Comparison of ENCODE assay signal across 8 cellular contexts in the genomic region with DNA sequence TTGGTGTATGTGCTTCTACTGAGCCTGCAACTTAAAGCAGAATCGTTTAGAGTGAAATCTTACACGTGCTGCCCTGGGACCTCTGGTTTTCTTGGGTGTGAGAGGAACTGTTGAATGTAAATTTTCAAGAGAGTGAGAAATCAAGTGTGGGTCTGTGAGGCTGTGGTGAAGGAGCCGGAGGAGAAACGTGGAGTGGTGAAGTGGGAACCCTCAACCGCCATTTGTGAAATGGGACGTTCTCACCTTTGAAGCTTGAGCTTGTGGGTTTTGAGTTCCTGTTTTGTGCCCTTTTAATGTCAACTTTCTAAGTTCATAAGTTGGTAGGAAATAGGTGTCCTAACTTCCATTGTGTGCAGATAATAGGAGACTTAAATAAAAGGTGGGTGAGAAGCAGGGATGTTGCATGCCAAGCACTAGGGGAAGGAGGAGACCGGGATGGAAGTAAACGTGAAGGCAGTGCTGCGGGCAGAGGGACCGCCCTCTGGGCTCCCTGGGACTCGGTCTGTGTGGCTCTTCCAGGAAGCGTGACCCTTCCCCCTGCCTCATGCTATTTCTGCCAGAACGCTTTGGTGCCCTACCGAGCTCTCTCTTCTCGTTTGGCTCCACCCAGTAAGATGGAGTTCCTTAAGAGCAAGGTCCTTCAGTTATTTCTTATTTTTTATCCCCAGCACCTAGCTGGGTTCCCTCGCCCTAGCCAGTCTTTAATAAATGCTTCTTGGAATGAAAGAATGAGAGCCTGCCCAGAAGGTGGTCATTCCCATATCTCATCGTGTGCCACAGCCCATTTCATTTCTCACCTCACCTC. TPM values are rescaled to one million over a fixed set of nuclear protein-coding genes. Genes with fewer than 3 reads are reported as not detected.
A peak's percentile ranks its signal among the peaks of the same experiment; 100 is the strongest.
DNase-seq lines count a peak whose midpoint lies in the region; ATAC-seq and TF ChIP-seq lines count a peak whose summit lies in the region.

No MANE protein-coding gene starts in this region.

- DNase-seq in activated CD4-positive, alpha-beta T cell treated with anti-CD3 and anti-CD28 coated beads, Interleukin-2, amount 50 U/mL, for 48 hours = peak; percentile 62 to 74
- DNase-seq in neural progenitor cell (ENCODE audit: low spot score) = no peak
- DNase-seq in NCI-H1105 treated with DMSO at 0.1 percent for 48 hours (lab: John Stamatoyannopoulos, UW) = no peak
- no peak for DNase-seq in D341Med (ENCODE audit: low spot score)
- no peak for DNase-seq in AG08395 (ENCODE audit: low spot score)
- no peak for DNase-seq in right atrium auricular region (ENCODE audit: low spot score)

- H3F3A ChIP-seq in neural progenitor cell (ENCODE audit: low read depth) = peaks cover 18% of the 10 kb centered on the region

- no peaks in the 10 kb centered on the region for H3K27me3 Mint-ChIP-seq in neural progenitor cell (ENCODE audit: insufficient read depth, low read depth)

- no peaks in the 10 kb centered on the region for H3K36me3 ChIP-seq in neural progenitor cell
- no peaks in the 10 kb centered on the region for H3K36me3 ChIP-seq in right atrium auricular region

- H3K27me3 ChIP-seq in neural progenitor cell (no peaks in the 10 kb centered on the region), right atrium auricular region (no peaks in the 10 kb centered on the region)

- H3K4me2 ChIP-seq in neural progenitor cell = no peak overlapping the region

- no peaks in the 10 kb centered on the region for H4K20me1 ChIP-seq in neural progenitor cell (ENCODE audit: low read depth)

- TF ChIP-seq CTCF in neural progenitor cell (IDR thresholded peaks at IDR 0.05) (no peak), right atrium auricular region (IDR thresholded peaks at IDR 0.05) (no peak)

- no peak overlapping the region for H2AFZ ChIP-seq in neural progenitor cell (replicated peaks)

- peaks cover 20% of the 10 kb centered on the region for H3K79me2 ChIP-seq in neural progenitor cell (ENCODE audit: low read depth)

- no peak overlapping the region for H3K9ac ChIP-seq in neural progenitor cell

- ATAC-seq in GM19328 (IDR thresholded peaks at IDR 0.05; ENCODE audit: unreplicated experiment) (peak; percentile 30), HG03280 (IDR thresholded peaks at IDR 0.05; ENCODE audit: unreplicated experiment) (peak; percentile 25)

- H3K4me3 ChIP-seq in neural progenitor cell (no peak overlapping the region), right atrium auricular region (no peak overlapping the region)

- H3K27ac Mint-ChIP-seq in neural progenitor cell = no peak overlapping the region

- H3K4me1 ChIP-seq in neural progenitor cell (peaks cover 30% of the 10 kb centered on the region), right atrium auricular region (peaks cover 0 to 51% of the 10 kb centered on the region in 2 donors)

- H3K36me3 Mint-ChIP-seq in neural progenitor cell = peaks cover 5% of the 10 kb centered on the region

- peak overlapping the region; percentile 21 for H3K4me3 Mint-ChIP-seq in neural progenitor cell

- H3K9me3 ChIP-seq in neural progenitor cell (ENCODE audit: low read depth) = no peaks in the 10 kb centered on the region
- no peaks in the 10 kb centered on the region for H3K9me3 ChIP-seq in right atrium auricular region

- H3K27ac ChIP-seq in neural progenitor cell (no peak overlapping the region), right atrium auricular region (no peak overlapping the region)

- peaks cover 8% of the 10 kb centered on the region for H3K9me3 Mint-ChIP-seq in neural progenitor cell

- H3K4me1 Mint-ChIP-seq in neural progenitor cell = peaks cover 51% of the 10 kb centered on the region

RNA-seq across cellular contexts. Expression of a gene that starts 56.0 kb away (rescaled TPM):
- total RNA-seq in neural progenitor cell (ENCODE audit: low replicate concordance) (13.7 and 14.8 TPM in 2 replicates), right atrium auricular region (10 to 100 TPM; 10.9 to 15.4 TPM)

Comparison
In these comparisons a context has a peak if more than half of its experiments do, and no peak if none do; other contexts are left out.
1. DNase-seq: peak in activated CD4-positive, alpha-beta T cell treated with anti-CD3 and anti-CD28 coated beads, Interleukin-2, amount 50 U/mL, for 48 hours (2 of 2); none in neural progenitor cell (single experiment), NCI-H1105 treated with DMSO at 0.1 percent for 48 hours (single experiment), D341Med (single experiment), AG08395 (single experiment) and right atrium auricular region (single experiment).